Comparison of ENCODE assay signal across 29 cellular contexts in genomic region chr11:28460348-28460747, GRCh38.
"Had no signal": no experiment of that assay in that cellular context is flagged by ENCODE, and none has a peak within 500 bp of the region (broad histone marks: within the 10 kb centered on the region; RNA-seq: fewer than 3 reads in every experiment).

No MANE protein-coding gene starts in this region.

- ATAC-seq: activated T-cell treated with anti-CD3 and anti-CD28 coated beads, Interleukin-2, amount 50 U/mL, for 72 hours; body of pancreas; naive thymus-derived CD8-positive, alpha-beta T cell; pancreas; psoas muscle; right cardiac atrium; stimulated activated effector memory CD8-positive, alpha-beta T cell treated with anti-CD3 and anti-CD28 coated beads, Interleukin-12 subunit alpha, Interleukin-12 subunit beta, amount 100 ng/mL, for 72 hours; stimulated activated naive CD8-positive, alpha-beta T cell treated with anti-CD3 and anti-CD28 coated beads, Interleukin-15, amount 100 ng/mL, for 72 hours; T-helper 17 cell had no signal

- H3K27me3 ChIP-seq: body of pancreas, esophagus squamous epithelium, hepatocyte, neutrophil, pancreas, suprapubic skin, tibial nerve had no signal

- H3K4me3 Mint-ChIP-seq: activated B cell treated with CpG ODN at 0.5 μM for 24 hours; activated CD4-positive, alpha-beta memory T cell treated with anti-CD3 and anti-CD28 coated beads for 36 hours; activated naive CD4-positive, alpha-beta T cell treated with anti-CD3 and anti-CD28 coated beads, Interleukin-2, amount 10 ng/mL, durations not matched to agents 7 days and 5 days; activated T-cell treated with anti-CD3 and anti-CD28 coated beads, Interleukin-2, amount 50 U/mL, for 72 hours; mesothelial cell of epicardium; naive thymus-derived CD8-positive, alpha-beta T cell; stimulated activated effector memory CD8-positive, alpha-beta T cell treated with anti-CD3 and anti-CD28 coated beads, Interleukin-12 subunit alpha, Interleukin-12 subunit beta, amount 100 ng/mL, for 72 hours; stimulated activated naive CD8-positive, alpha-beta T cell treated with anti-CD3 and anti-CD28 coated beads, Interleukin-15, amount 100 ng/mL, for 72 hours; T-helper 17 cell had no signal

- H3K4me1 ChIP-seq: body of pancreas, esophagus squamous epithelium, left ventricle myocardium inferior, pancreas, psoas muscle, suprapubic skin, tibial nerve had no signal

- H3K36me3 ChIP-seq: esophagus squamous epithelium, left ventricle myocardium inferior, neutrophil, pancreas, suprapubic skin, tibial nerve had no signal

- H3K4me3 ChIP-seq: body of pancreas, esophagus squamous epithelium, hepatocyte, left ventricle myocardium inferior, pancreas, psoas muscle, skin epidermis, suprapubic skin, tibial nerve had no signal

- H3K79me2 ChIP-seq: hepatocyte had no signal

- H3K27ac ChIP-seq: body of pancreas, esophagus squamous epithelium, hepatocyte, left ventricle myocardium inferior, neutrophil, pancreas, psoas muscle, skin epidermis, suprapubic skin, tibial nerve had no signal

- H3K4me1 Mint-ChIP-seq: activated B cell treated with CpG ODN at 0.5 μM for 24 hours; activated naive CD4-positive, alpha-beta T cell treated with anti-CD3 and anti-CD28 coated beads, Interleukin-2, amount 10 ng/mL, durations not matched to agents 7 days and 5 days; mesothelial cell of epicardium; naive thymus-derived CD8-positive, alpha-beta T cell; stimulated activated effector memory CD8-positive, alpha-beta T cell treated with anti-CD3 and anti-CD28 coated beads, Interleukin-12 subunit alpha, Interleukin-12 subunit beta, amount 100 ng/mL, for 72 hours; stimulated activated naive CD8-positive, alpha-beta T cell treated with anti-CD3 and anti-CD28 coated beads, Interleukin-15, amount 100 ng/mL, for 72 hours; T-helper 17 cell had no signal

- DNase-seq: activated B cell treated with CpG ODN at 0.5 μM for 24 hours; activated CD4-positive, alpha-beta memory T cell treated with anti-CD3 and anti-CD28 coated beads for 36 hours; activated CD4-positive, alpha-beta T cell treated with anti-CD3 and anti-CD28 coated beads for 4 hours; activated effector memory CD4-positive, alpha-beta T cell treated with anti-CD3 and anti-CD28 coated beads, Interleukin-2, amount 50 U/mL, for 16 hours; activated naive CD4-positive, alpha-beta T cell treated with anti-CD3 and anti-CD28 coated beads, Interleukin-2, amount 10 ng/mL, durations not matched to agents 7 days and 5 days; activated T-cell treated with anti-CD3 and anti-CD28 coated beads, Interleukin-2, amount 50 U/mL, for 72 hours; amygdala; body of pancreas; caudate nucleus; dermis blood vessel endothelial cell; effector memory CD4-positive, alpha-beta T cell; esophagus squamous epithelium; glutamatergic neuron; left ventricle myocardium inferior; naive thymus-derived CD8-positive, alpha-beta T cell; pancreas; psoas muscle; right cardiac atrium; stimulated activated CD4-positive, alpha-beta T cell treated with anti-CD3 and anti-CD28 coated beads, Interleukin-2, amount 100 ng/mL, for 24 hours; stimulated activated naive CD8-positive, alpha-beta T cell treated with anti-CD3 and anti-CD28 coated beads, Interleukin-15, amount 100 ng/mL, for 72 hours; SW 1271; T-helper 17 cell had no signal

- H3K9me3 Mint-ChIP-seq: activated B cell treated with CpG ODN at 0.5 μM for 24 hours; activated CD4-positive, alpha-beta memory T cell treated with anti-CD3 and anti-CD28 coated beads for 36 hours; activated naive CD4-positive, alpha-beta T cell treated with anti-CD3 and anti-CD28 coated beads, Interleukin-2, amount 10 ng/mL, durations not matched to agents 7 days and 5 days; stimulated activated naive CD8-positive, alpha-beta T cell treated with anti-CD3 and anti-CD28 coated beads, Interleukin-15, amount 100 ng/mL, for 72 hours had no signal

- H3K4me2 ChIP-seq: hepatocyte had no signal

- H3K27ac Mint-ChIP-seq: activated B cell treated with CpG ODN at 0.5 μM for 24 hours; activated CD4-positive, alpha-beta memory T cell treated with anti-CD3 and anti-CD28 coated beads for 36 hours; activated naive CD4-positive, alpha-beta T cell treated with anti-CD3 and anti-CD28 coated beads, Interleukin-2, amount 10 ng/mL, durations not matched to agents 7 days and 5 days; activated T-cell treated with anti-CD3 and anti-CD28 coated beads, Interleukin-2, amount 50 U/mL, for 72 hours; mesothelial cell of epicardium; naive thymus-derived CD8-positive, alpha-beta T cell; stimulated activated effector memory CD8-positive, alpha-beta T cell treated with anti-CD3 and anti-CD28 coated beads, Interleukin-12 subunit alpha, Interleukin-12 subunit beta, amount 100 ng/mL, for 72 hours; stimulated activated naive CD8-positive, alpha-beta T cell treated with anti-CD3 and anti-CD28 coated beads, Interleukin-15, amount 100 ng/mL, for 72 hours; T-helper 17 cell had no signal

- H2AFZ ChIP-seq: hepatocyte had no signal

- H3K27me3 Mint-ChIP-seq: activated B cell treated with CpG ODN at 0.5 μM for 24 hours; activated CD4-positive, alpha-beta memory T cell treated with anti-CD3 and anti-CD28 coated beads for 36 hours; activated naive CD4-positive, alpha-beta T cell treated with anti-CD3 and anti-CD28 coated beads, Interleukin-2, amount 10 ng/mL, durations not matched to agents 7 days and 5 days; naive thymus-derived CD8-positive, alpha-beta T cell; stimulated activated naive CD8-positive, alpha-beta T cell treated with anti-CD3 and anti-CD28 coated beads, Interleukin-15, amount 100 ng/mL, for 72 hours; T-helper 17 cell had no signal

- H3K36me3 Mint-ChIP-seq: activated CD4-positive, alpha-beta memory T cell treated with anti-CD3 and anti-CD28 coated beads for 36 hours; activated naive CD4-positive, alpha-beta T cell treated with anti-CD3 and anti-CD28 coated beads, Interleukin-2, amount 10 ng/mL, durations not matched to agents 7 days and 5 days; mesothelial cell of epicardium; naive thymus-derived CD8-positive, alpha-beta T cell; stimulated activated effector memory CD8-positive, alpha-beta T cell treated with anti-CD3 and anti-CD28 coated beads, Interleukin-12 subunit alpha, Interleukin-12 subunit beta, amount 100 ng/mL, for 72 hours had no signal

- H3K9me3 ChIP-seq: body of pancreas, esophagus squamous epithelium, left ventricle myocardium inferior, neutrophil, pancreas, psoas muscle, suprapubic skin, tibial nerve had no signal
